ENCODE assay signal across 10 cellular contexts in genomic region chr19:38707512-38708114, GRCh38. TPM values are rescaled to one million over a fixed set of nuclear protein-coding genes. Genes with fewer than 3 reads are reported as not detected.
DNase-seq lines count a peak whose midpoint lies in the region; ATAC-seq and TF ChIP-seq lines count a peak whose summit lies in the region.
"Had no signal": no experiment of that assay in that cellular context is flagged by ENCODE, and none has a peak within 500 bp of the region (broad histone marks: within the 10 kb centered on the region; RNA-seq: fewer than 3 reads in every experiment).

No MANE protein-coding gene starts in this region.

- peak overlapping the region; percentile 69 for H3K27ac Mint-ChIP-seq in central memory CD8-positive, alpha-beta T cell (ENCODE audit: low read depth)

- no peaks in the 10 kb centered on the region for H3K9me3 Mint-ChIP-seq in central memory CD8-positive, alpha-beta T cell

- intact Hi-C loops in posterior vena cava (cut with DNase I): no loop called here

- ATAC-seq in central memory CD8-positive, alpha-beta T cell (replicated peaks; ENCODE audit: extremely low read depth, poor library complexity, severe bottlenecking): no peak
- no peak for ATAC-seq in GM21786 (IDR thresholded peaks at IDR 0.05; ENCODE audit: unreplicated experiment)
- ATAC-seq in HG02884 (IDR thresholded peaks at IDR 0.05; ENCODE audit: unreplicated experiment): no peak
- no peak for ATAC-seq in HG02610 (IDR thresholded peaks at IDR 0.05; ENCODE audit: unreplicated experiment)

- H3K4me3 ChIP-seq in LNCaP clone FGC (ENCODE audit: low read depth, low read length): no peak overlapping the region

- H3K4me3 Mint-ChIP-seq in central memory CD8-positive, alpha-beta T cell: no peak overlapping the region

- H3K27me3 ChIP-seq in layer of hippocampus (ENCODE audit: control insufficient read depth, insufficient read depth, low read length): no peaks in the 10 kb centered on the region

- peaks cover 31% of the 10 kb centered on the region for H3K36me3 Mint-ChIP-seq in central memory CD8-positive, alpha-beta T cell (ENCODE audit: insufficient read depth)

- no peak for TF ChIP-seq CTCF in LNCaP clone FGC (IDR thresholded peaks at IDR 0.05; ENCODE audit: control insufficient read depth, extremely low read depth, insufficient read depth)

- H3K27ac ChIP-seq in layer of hippocampus (ENCODE audit: low read depth, low read length) (peak overlapping the region; percentile 68), substantia nigra (ENCODE audit: low read depth, low read length, poor library complexity, severe bottlenecking) (peak overlapping the region; percentile 86)

- H3K4me1 Mint-ChIP-seq in central memory CD8-positive, alpha-beta T cell: peaks cover 17% of the 10 kb centered on the region

- DNase-seq in LNCaP clone FGC (ENCODE audit: low read depth) (peak; percentile 79), substantia nigra (lab: John Stamatoyannopoulos, UW) (peak in 11 of 49 donors; percentile 10 to 52 (median 22)), posterior vena cava (ENCODE audit: low spot score) (no peak)
- no peak for DNase-seq in central memory CD8-positive, alpha-beta T cell (ENCODE audit: low spot score in 2 of 2)
- DNase-seq: activated CD8-positive, alpha-beta memory T cell treated with anti-CD3 and anti-CD28 coated beads for 24 hours; NCI-H1105 treated with DMSO at 0.1 percent for 48 hours had no signal

- H3K27me3 Mint-ChIP-seq in central memory CD8-positive, alpha-beta T cell: no peaks in the 10 kb centered on the region

RNA-seq across cellular contexts. Expression of gene CAPN12, which starts 36.7 kb away (rescaled TPM):
- 1 to 10 TPM; 1.9 to 2.9 TPM for total RNA-seq in posterior vena cava
